ENCODE assay signal across 23 cellular contexts in genomic region chr12:5396541-5396940, GRCh38. TPM values are rescaled to one million over a fixed set of nuclear protein-coding genes. Genes with fewer than 3 reads are reported as not detected.
"Had no signal": no experiment of that assay in that cellular context is flagged by ENCODE, and none has a peak within 500 bp of the region (broad histone marks: within the 10 kb centered on the region; RNA-seq: fewer than 3 reads in every experiment).

No MANE protein-coding gene starts in this region.

- H3K4me2 ChIP-seq: hepatocyte, neural progenitor cell had no signal

- H3K27me3 ChIP-seq: hepatocyte, neural progenitor cell, ovary, stomach, transverse colon had no signal

- H3K27ac ChIP-seq: dorsolateral prefrontal cortex, hepatocyte, left ventricle myocardium inferior, lower lobe of right lung, neural progenitor cell, ovary, right atrium auricular region, thoracic aorta, transverse colon had no signal

- DNase-seq: dorsolateral prefrontal cortex; effector CD8-positive, alpha-beta T cell; foreskin melanocyte; head of caudate nucleus; kidney; left cardiac atrium; left ventricle myocardium inferior; lower lobe of right lung; nucleus accumbens; ovary; stimulated activated CD4-positive, alpha-beta T cell treated with anti-CD3 and anti-CD28 coated beads, Interleukin-12 subunit alpha, Interleukin-12 subunit beta, amount 100 ng/mL, for 4 hours; stimulated activated naive CD4-positive, alpha-beta T cell; substantia nigra; transverse colon had no signal

- H3K4me3 Mint-ChIP-seq: memory B cell; mesothelial cell of epicardium; natural killer cell treated with Interleukin-12 subunit alpha and Interleukin-12 subunit beta and Interleukin-15 and Interleukin-18, amount 100 ng/mL, for 72 hours; neural progenitor cell had no signal

- H2AFZ ChIP-seq: hepatocyte, neural progenitor cell had no signal

- ATAC-seq: left cardiac atrium; lower lobe of right lung; natural killer cell treated with Interleukin-12 subunit alpha and Interleukin-12 subunit beta and Interleukin-15 and Interleukin-18, amount 100 ng/mL, for 72 hours had no signal

- H3K36me3 ChIP-seq: left ventricle myocardium inferior, lower lobe of right lung, neural progenitor cell, ovary, right atrium auricular region, stomach, thoracic aorta, transverse colon had no signal

- H3K4me1 Mint-ChIP-seq: memory B cell, neural progenitor cell had no signal

- H3K27ac Mint-ChIP-seq: memory B cell; natural killer cell treated with Interleukin-12 subunit alpha and Interleukin-12 subunit beta and Interleukin-15 and Interleukin-18, amount 100 ng/mL, for 72 hours; neural progenitor cell had no signal

- H3K36me3 Mint-ChIP-seq: memory B cell; mesothelial cell of epicardium; natural killer cell treated with Interleukin-12 subunit alpha and Interleukin-12 subunit beta and Interleukin-15 and Interleukin-18, amount 100 ng/mL, for 72 hours; neural progenitor cell had no signal

- H3K9me3 Mint-ChIP-seq: memory B cell; mesothelial cell of epicardium; natural killer cell treated with Interleukin-12 subunit alpha and Interleukin-12 subunit beta and Interleukin-15 and Interleukin-18, amount 100 ng/mL, for 72 hours had no signal

- H3K9ac ChIP-seq: neural progenitor cell had no signal

- H3K9me3 ChIP-seq: left ventricle myocardium inferior, lower lobe of right lung, ovary, right atrium auricular region, stomach, thoracic aorta, transverse colon had no signal

- H3K79me2 ChIP-seq: hepatocyte had no signal

- H3K4me1 ChIP-seq: lower lobe of right lung, neural progenitor cell, right atrium auricular region had no signal

- H3K4me3 ChIP-seq: dorsolateral prefrontal cortex, hepatocyte, left ventricle myocardium inferior, lower lobe of right lung, neural progenitor cell, ovary, right atrium auricular region, stomach, thoracic aorta, transverse colon had no signal

- FAIRE-seq: kidney, small intestine had no signal

RNA-seq across cellular contexts. Expression of gene NTF3, which starts 35.4 kb away (rescaled TPM):
- total RNA-seq: natural killer cell treated with Interleukin-12 subunit alpha and Interleukin-12 subunit beta and Interleukin-15 and Interleukin-18, amount 100 ng/mL, for 72 hours had no signal
